In genomic region chr3:107977571-107977970, GRCh38 we compare ENCODE assay signal across 22 cellular contexts.
DNase-seq lines count a peak whose midpoint lies in the region; ATAC-seq and TF ChIP-seq lines count a peak whose summit lies in the region.
"Had no signal": no experiment of that assay in that cellular context is flagged by ENCODE, and none has a peak within 500 bp of the region (broad histone marks: within the 10 kb centered on the region; RNA-seq: fewer than 3 reads in every experiment).

No MANE protein-coding gene starts in this region.

- H3K4me1 Mint-ChIP-seq in activated CD8-positive, alpha-beta T cell treated with anti-CD3 and anti-CD28 coated beads, Interleukin-2, amount 10 ng/mL, durations not matched to agents 7 days and 5 days (ENCODE audit: low read depth) = peaks cover 60% of the 10 kb centered on the region
- peaks cover 52% of the 10 kb centered on the region for H3K4me1 Mint-ChIP-seq in activated CD8-positive, alpha-beta T cell treated with anti-CD3 and anti-CD28 coated beads for 36 hours (ENCODE audit: low read depth)
- H3K4me1 Mint-ChIP-seq in T-cell = peaks cover 70 to 85% (median 80%) of the 10 kb centered on the region in 3 donors
- peaks cover 34 to 83% (median 75%) of the 10 kb centered on the region in 7 donors for H3K4me1 Mint-ChIP-seq in naive thymus-derived CD4-positive, alpha-beta T cell

- DNase-seq in activated CD8-positive, alpha-beta T cell treated with anti-CD3 and anti-CD28 coated beads, Interleukin-2, amount 10 ng/mL, durations not matched to agents 7 days and 5 days = no peak
- no peak for DNase-seq in activated CD8-positive, alpha-beta T cell treated with anti-CD3 and anti-CD28 coated beads for 36 hours
- DNase-seq in T-cell (no peak), MM.1S (no peak), glomerular visceral epithelial cell (ENCODE audit: extremely low spot score) (no peak), sciatic nerve (ENCODE audit: low spot score) (no peak)
- DNase-seq in naive thymus-derived CD4-positive, alpha-beta T cell = no peak
- DNase-seq in stimulated activated naive CD4-positive, alpha-beta T cell (lab: John Stamatoyannopoulos, UW) = no peak
- DNase-seq: DMS53, GDM1, GOT3, IMR-90, NCI-H187 treated with DMSO at 0.1 percent for 48 hours, NCI-H226, NCI-H510A treated with DMSO at 0.1 percent for 48 hours, NCI-H774, OCI-M1 had no signal

- H3K27me3 ChIP-seq in naive thymus-derived CD4-positive, alpha-beta T cell (ENCODE audit: control insufficient read depth in 2 of 2, insufficient read depth in 2 of 2, low read length in 2 of 2) = no peaks in the 10 kb centered on the region
- no peaks in the 10 kb centered on the region for H3K27me3 ChIP-seq in MM.1S (replicated peaks; ENCODE audit: insufficient read depth, low read length)
- H3K27me3 ChIP-seq: SJSA1 had no signal

- no peaks in the 10 kb centered on the region for H3F3A ChIP-seq in MM.1S (ENCODE audit: insufficient read depth, low read length)

- no peaks in the 10 kb centered on the region for H3K9me3 Mint-ChIP-seq in activated CD8-positive, alpha-beta T cell treated with anti-CD3 and anti-CD28 coated beads, Interleukin-2, amount 10 ng/mL, durations not matched to agents 7 days and 5 days (ENCODE audit: insufficient read depth)
- H3K9me3 Mint-ChIP-seq in activated CD8-positive, alpha-beta T cell treated with anti-CD3 and anti-CD28 coated beads for 36 hours = no peaks in the 10 kb centered on the region
- H3K9me3 Mint-ChIP-seq in T-cell = no peaks in the 10 kb centered on the region
- H3K9me3 Mint-ChIP-seq in naive thymus-derived CD4-positive, alpha-beta T cell = no peaks in the 10 kb centered on the region

- intact Hi-C loops in activated CD8-positive, alpha-beta T cell treated with anti-CD3 and anti-CD28 coated beads for 36 hours (cut with micrococcal nuclease) = no loop called here
- intact Hi-C loops in naive thymus-derived CD4-positive, alpha-beta T cell (cut with micrococcal nuclease) = loop anchor here in 1 of 2 donors (5.0 kb wide), 3 partner anchors 50 to 150 kb away; no protein-coding TSS in a partner anchor
- intact Hi-C loops in sciatic nerve (cut with DNase I) = no loop called here

- no peak overlapping the region for H3K9ac ChIP-seq in MM.1S (ENCODE audit: low read length)
- H3K9ac ChIP-seq: KMS-11 had no signal

- TF ChIP-seq CTCF in activated CD8-positive, alpha-beta T cell treated with anti-CD3 and anti-CD28 coated beads for 36 hours (IDR thresholded peaks at IDR 0.05) = no peak
- no peak for TF ChIP-seq CTCF in MM.1S (IDR thresholded peaks at IDR 0.05; ENCODE audit: low read length)

- H3K36me3 Mint-ChIP-seq in activated CD8-positive, alpha-beta T cell treated with anti-CD3 and anti-CD28 coated beads, Interleukin-2, amount 10 ng/mL, durations not matched to agents 7 days and 5 days (ENCODE audit: low read depth) = peaks cover 7% of the 10 kb centered on the region
- no peaks in the 10 kb centered on the region for H3K36me3 Mint-ChIP-seq in activated CD8-positive, alpha-beta T cell treated with anti-CD3 and anti-CD28 coated beads for 36 hours (ENCODE audit: low read depth)
- H3K36me3 Mint-ChIP-seq in T-cell = no peaks in the 10 kb centered on the region
- H3K36me3 Mint-ChIP-seq in naive thymus-derived CD4-positive, alpha-beta T cell = peaks cover 0 to 4% (median 0%) of the 10 kb centered on the region in 5 donors

- CTCF ChIA-PET in activated CD8-positive, alpha-beta T cell treated with anti-CD3 and anti-CD28 coated beads, Interleukin-2, amount 10 ng/mL, durations not matched to agents 7 days and 5 days (lab: Charles Lee) = interaction anchor here (0.8 to 1.6 kb wide), 2 partner anchors 39 to 50 kb away, joined by 4 to 5 read pairs; no protein-coding TSS in a partner anchor
- CTCF ChIA-PET in activated CD8-positive, alpha-beta T cell treated with anti-CD3 and anti-CD28 coated beads for 36 hours (lab: Charles Lee) = interaction anchor here (1.0 to 1.3 kb wide), 2 partner anchors 9 to 30 kb away, joined by 3 to 4 read pairs; no protein-coding TSS in a partner anchor
- CTCF ChIA-PET in T-cell (lab: Charles Lee) = interaction anchor here in 1 of 2 donors (3.0 kb wide), 1 partner anchor 50 kb away, joined by 12 read pairs; no protein-coding TSS in a partner anchor
- CTCF ChIA-PET in naive thymus-derived CD4-positive, alpha-beta T cell (lab: Charles Lee) = interaction anchor here (1.5 to 1.6 kb wide), 2 partner anchors 8 to 500 kb away, joined by 3 to 8 read pairs; no protein-coding TSS in a partner anchor

- H3K4me1 ChIP-seq in naive thymus-derived CD4-positive, alpha-beta T cell (ENCODE audit: control insufficient read depth in 2 of 2, insufficient read depth in 2 of 2, low read length in 2 of 2) = peaks cover 43 to 49% of the 10 kb centered on the region in 2 donors
- no peaks in the 10 kb centered on the region for H3K4me1 ChIP-seq in MM.1S (ENCODE audit: low read length)
- H3K4me1 ChIP-seq: SJSA1 had no signal

- H2AFZ ChIP-seq in MM.1S (ENCODE audit: low read length) = no peak overlapping the region

- ATAC-seq in activated CD8-positive, alpha-beta T cell treated with anti-CD3 and anti-CD28 coated beads, Interleukin-2, amount 10 ng/mL, durations not matched to agents 7 days and 5 days = no peak
- ATAC-seq in activated CD8-positive, alpha-beta T cell treated with anti-CD3 and anti-CD28 coated beads for 36 hours = no peak
- ATAC-seq in T-cell (replicated peaks in 1 of 4) (no peak), sciatic nerve (no peak)
- no peak for ATAC-seq in naive thymus-derived CD4-positive, alpha-beta T cell
- ATAC-seq: A549, HCT116 had no signal

- no peak overlapping the region for H3K4me2 ChIP-seq in MM.1S (ENCODE audit: low read depth, low read length)
- H3K4me2 ChIP-seq: A549, KMS-11 had no signal

- no peaks in the 10 kb centered on the region for H4K20me1 ChIP-seq in MM.1S (ENCODE audit: insufficient read depth, low read length)

- H3K27ac Mint-ChIP-seq in activated CD8-positive, alpha-beta T cell treated with anti-CD3 and anti-CD28 coated beads, Interleukin-2, amount 10 ng/mL, durations not matched to agents 7 days and 5 days = peak overlapping the region; percentile 18
- no peak overlapping the region for H3K27ac Mint-ChIP-seq in activated CD8-positive, alpha-beta T cell treated with anti-CD3 and anti-CD28 coated beads for 36 hours
- H3K27ac Mint-ChIP-seq in T-cell = peak overlapping the region; percentile 95 to 96
- H3K27ac Mint-ChIP-seq in naive thymus-derived CD4-positive, alpha-beta T cell = peak overlapping the region in 1 of 9 donors; percentile 14
- H3K27ac Mint-ChIP-seq: B cell had no signal

- H3K27me3 Mint-ChIP-seq in activated CD8-positive, alpha-beta T cell treated with anti-CD3 and anti-CD28 coated beads, Interleukin-2, amount 10 ng/mL, durations not matched to agents 7 days and 5 days (ENCODE audit: low read depth) = no peaks in the 10 kb centered on the region
- H3K27me3 Mint-ChIP-seq in activated CD8-positive, alpha-beta T cell treated with anti-CD3 and anti-CD28 coated beads for 36 hours = no peaks in the 10 kb centered on the region
- no peaks in the 10 kb centered on the region for H3K27me3 Mint-ChIP-seq in T-cell
- H3K27me3 Mint-ChIP-seq in naive thymus-derived CD4-positive, alpha-beta T cell = peaks cover 0 to 20% (median 0%) of the 10 kb centered on the region in 5 donors
- H3K27me3 Mint-ChIP-seq: B cell had no signal

- H3K27ac ChIP-seq in naive thymus-derived CD4-positive, alpha-beta T cell (ENCODE audit: low read depth, low read length) = no peak overlapping the region
- no peak overlapping the region for H3K27ac ChIP-seq in MM.1S (ENCODE audit: low read length)
- H3K27ac ChIP-seq: A549, KMS-11, SJSA1 had no signal

- no peaks in the 10 kb centered on the region for H3K36me3 ChIP-seq in naive thymus-derived CD4-positive, alpha-beta T cell (ENCODE audit: control insufficient read depth in 2 of 3, insufficient read depth in 3 of 3, low read length in 3 of 3)
- no peaks in the 10 kb centered on the region for H3K36me3 ChIP-seq in MM.1S (replicated peaks; ENCODE audit: insufficient read depth, low read length)
- H3K36me3 ChIP-seq: SJSA1 had no signal

- H3K4me3 Mint-ChIP-seq in activated CD8-positive, alpha-beta T cell treated with anti-CD3 and anti-CD28 coated beads, Interleukin-2, amount 10 ng/mL, durations not matched to agents 7 days and 5 days = no peak overlapping the region
- no peak overlapping the region for H3K4me3 Mint-ChIP-seq in activated CD8-positive, alpha-beta T cell treated with anti-CD3 and anti-CD28 coated beads for 36 hours
- H3K4me3 Mint-ChIP-seq in T-cell = peak overlapping the region in 1 of 3 donors; percentile 75
- peak overlapping the region in 7 of 10 donors; percentile 4 to 83 (median 74) for H3K4me3 Mint-ChIP-seq in naive thymus-derived CD4-positive, alpha-beta T cell
- H3K4me3 Mint-ChIP-seq: B cell had no signal

- no peaks in the 10 kb centered on the region for H3K79me2 ChIP-seq in MM.1S (ENCODE audit: low read length)

- no peak overlapping the region for H3K4me3 ChIP-seq in naive thymus-derived CD4-positive, alpha-beta T cell (ENCODE audit: low read length)
- H3K4me3 ChIP-seq in MM.1S (ENCODE audit: low read length) = no peak overlapping the region
- H3K4me3 ChIP-seq: A549, SJSA1 had no signal

- no peaks in the 10 kb centered on the region for H3K9me2 ChIP-seq in MM.1S (replicated peaks; ENCODE audit: insufficient read depth, low read length)

- H3K9me3 ChIP-seq in naive thymus-derived CD4-positive, alpha-beta T cell (ENCODE audit: control insufficient read depth in 2 of 3, low read length in 3 of 3) = no peaks in the 10 kb centered on the region
- no peaks in the 10 kb centered on the region for H3K9me3 ChIP-seq in MM.1S (replicated peaks; ENCODE audit: insufficient read depth, low read length)
- H3K9me3 ChIP-seq: A549, SJSA1 had no signal

- POLR2A ChIA-PET in activated CD8-positive, alpha-beta T cell treated with anti-CD3 and anti-CD28 coated beads, Interleukin-2, amount 10 ng/mL, durations not matched to agents 7 days and 5 days (lab: Charles Lee) = interaction anchor here (0.6 to 1.0 kb wide), 2 partner anchors 18 to 589 kb away, joined by 4 read pairs; no protein-coding TSS in a partner anchor
- POLR2A ChIA-PET in activated CD8-positive, alpha-beta T cell treated with anti-CD3 and anti-CD28 coated beads for 36 hours (lab: Charles Lee) = no interaction called here
- POLR2A ChIA-PET in T-cell (lab: Charles Lee) = interaction anchor here in 1 of 2 donors (1.1 kb wide), 1 partner anchor 116 kb away, joined by 4 read pairs; no protein-coding TSS in a partner anchor
- POLR2A ChIA-PET in naive thymus-derived CD4-positive, alpha-beta T cell (lab: Charles Lee) = no interaction called here

Comparison
In these comparisons a context has a peak if more than half of its experiments do, and no peak if none do; other contexts are left out.
1. H3K4me3 Mint-ChIP-seq: peak in naive thymus-derived CD4-positive, alpha-beta T cell (7 of 10); none in activated CD8-positive, alpha-beta T cell treated with anti-CD3 and anti-CD28 coated beads, Interleukin-2, amount 10 ng/mL, durations not matched to agents 7 days and 5 days (single experiment) and activated CD8-positive, alpha-beta T cell treated with anti-CD3 and anti-CD28 coated beads for 36 hours (single experiment).